In genomic region chr17:67824735-67825626, GRCh38 we compare ENCODE assay signal across 8 cellular contexts. TPM values are rescaled to one million over a fixed set of nuclear protein-coding genes. Genes with fewer than 3 reads are reported as not detected.
DNase-seq lines count a peak whose midpoint lies in the region; ATAC-seq and TF ChIP-seq lines count a peak whose summit lies in the region.

Gene BPTF (plus strand): TSS chr17:67825503. CDS start chr17:67825725, 222 bp downstream.

- ATAC-seq in GM19328 (IDR thresholded peaks at IDR 0.05; ENCODE audit: unreplicated experiment) (peak; percentile 76), HG03520 (IDR thresholded peaks at IDR 0.05; ENCODE audit: unreplicated experiment) (peak; percentile 69), right lobe of liver (peak; percentile 93 to 98 (median 96))

- WGBS in right lobe of liver (ENCODE audit: insufficient coverage, low coverage, low lambda C conversion rate, missing lambda C conversion rate), result 0% methylated on average over 14 of the region's 88 CpGs

- TF ChIP-seq POLR2A in right lobe of liver (IDR thresholded peaks at IDR 0.05), result peak; percentile 58

- no peaks in the 10 kb centered on the region for H3K36me3 ChIP-seq in right lobe of liver

- peak; percentile 94 for DNase-seq in NCI-H748 (lab: John Stamatoyannopoulos, UW; ENCODE audit: unreplicated experiment)
- DNase-seq in activated CD4-positive, alpha-beta T cell treated with anti-CD3 and anti-CD28 coated beads, Interleukin-2, amount 50 U/mL, for 24 hours (ENCODE audit: low read depth in 1 of 2, low spot score in 1 of 2), result peak; percentile 85 to 86
- DNase-seq in dermis blood vessel endothelial cell, result peak; percentile 93
- peak; percentile 93 to 95 (median 95) for DNase-seq in right lobe of liver
- peak; percentile 88 to 89 for DNase-seq in stimulated activated CD4-positive, alpha-beta T cell treated with anti-CD3 and anti-CD28 coated beads, Interleukin-4, amount 100 ng/mL, for 4 hours

- H3K27ac ChIP-seq in C4-2B (peak within 1 kb of the TSS; percentile 87), right lobe of liver (peak within 1 kb of the TSS; percentile 88 to 91 (median 89))

- H3K9me3 ChIP-seq in right lobe of liver, result no peaks in the 10 kb centered on the region

- H3K27me3 ChIP-seq in right lobe of liver, result no peaks in the 10 kb centered on the region

- peak within 1 kb of the TSS; percentile 62 to 70 (median 69) for H3K4me3 ChIP-seq in right lobe of liver

- peaks cover 0 to 21% (median 0%) of the 10 kb centered on the region in 4 donors for H3K4me1 ChIP-seq in right lobe of liver

- TF ChIP-seq CTCF in C4-2B (conservative IDR thresholded peaks at IDR 0.05), result peak; percentile 97
- peak; percentile 92 to 99 (median 93) for TF ChIP-seq CTCF in right lobe of liver (IDR thresholded peaks at IDR 0.05)

- intact Hi-C loops in right lobe of liver (cut with DNase I), result no loop called here

RNA-seq across cellular contexts. Expression of gene BPTF, which starts in this region (rescaled TPM):
- total RNA-seq in dermis blood vessel endothelial cell, result 48.3 and 68.5 TPM in 2 replicates
- 10 to 100 TPM; 25.8 to 35.1 (median 31.3) TPM for total RNA-seq in right lobe of liver

Comparison
In these comparisons a context has a peak if more than half of its experiments do, and no peak if none do; other contexts are left out.
1. Peak in every context shown above with its lines: DNase-seq, ATAC-seq, H3K4me3 ChIP-seq and H3K27ac ChIP-seq.